ENCODE assay signal across 11 cellular contexts in the genomic region with DNA sequence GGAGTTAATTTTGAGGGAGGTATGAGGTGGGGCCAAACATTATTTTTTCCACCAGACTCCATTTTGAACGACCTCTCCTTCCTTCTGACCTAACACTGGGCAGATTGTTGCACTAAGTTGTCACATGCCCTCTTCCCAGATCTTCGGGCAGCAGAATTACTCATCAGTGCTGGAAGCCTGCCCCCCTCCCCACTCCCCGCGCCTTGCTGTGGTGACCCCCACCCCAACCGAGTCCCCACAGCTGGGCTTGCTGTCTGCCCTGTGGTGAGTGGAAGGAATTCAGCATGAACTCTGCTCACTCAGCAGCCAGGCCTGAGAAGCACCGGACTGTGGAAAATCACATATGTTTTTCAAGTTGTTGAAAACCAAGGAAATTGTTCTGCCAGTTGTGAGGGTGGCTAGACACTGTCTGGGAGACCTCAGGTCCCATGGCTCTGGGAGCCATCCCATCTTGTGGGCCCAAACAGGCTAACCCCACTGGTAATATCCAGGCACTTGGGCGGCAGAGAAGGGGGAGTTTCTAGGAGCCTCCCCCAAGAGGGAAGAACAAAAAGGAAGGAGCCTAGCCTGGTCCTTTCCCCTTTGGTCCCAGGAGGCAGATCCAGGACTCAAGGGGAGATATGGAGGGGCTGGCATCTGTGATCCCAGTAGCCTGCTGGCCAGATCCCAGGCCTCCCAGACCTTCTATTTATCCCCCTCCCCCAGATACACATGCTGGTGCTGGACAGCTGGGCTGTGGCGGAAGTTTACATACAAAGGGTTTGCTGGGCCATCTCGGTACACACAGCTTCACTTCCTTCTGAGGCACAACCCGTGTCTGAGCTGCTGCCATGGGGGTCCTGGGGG. TPM values are rescaled to one million over a fixed set of nuclear protein-coding genes. Genes with fewer than 3 reads are reported as not detected.
A peak's percentile ranks its signal among the peaks of the same experiment; 100 is the strongest.
DNase-seq lines count a peak whose midpoint lies in the region; ATAC-seq and TF ChIP-seq lines count a peak whose summit lies in the region.
"Had no signal": no experiment of that assay in that cellular context is flagged by ENCODE, and none has a peak within 500 bp of the region (broad histone marks: within the 10 kb centered on the region; RNA-seq: fewer than 3 reads in every experiment).

No MANE protein-coding gene starts in this region.

- ATAC-seq in GM18861 (IDR thresholded peaks at IDR 0.05; ENCODE audit: unreplicated experiment) = no peak

- no peaks in the 10 kb centered on the region for H3K36me3 ChIP-seq in testis (ENCODE audit: low read depth, missing control alignments)

- intact Hi-C loops in testis (cut with DNase I; ENCODE audit: low total_unique reads) = no loop called here

- peaks cover 10% of the 10 kb centered on the region for H3K4me1 ChIP-seq in testis

- H3K9me3 ChIP-seq in testis = no peaks in the 10 kb centered on the region

- H3K4me3 ChIP-seq in testis = no peak overlapping the region

- no peak for TF ChIP-seq POLR2A in testis (IDR thresholded peaks at IDR 0.05)

- H3K27ac ChIP-seq in testis = peak overlapping the region; percentile 59 to 65

- 50 to 62% methylated on average over 7 to 10 of the region's 10 CpGs for WGBS in testis, 2 donors

- no peak for TF ChIP-seq CTCF in testis (IDR thresholded peaks at IDR 0.05)

- H3K27me3 ChIP-seq in testis = no peaks in the 10 kb centered on the region

- DNase-seq in HCEC 1CT = peak; percentile 47
- DNase-seq in astrocyte of the hippocampus (ENCODE audit: low read depth, low spot score) = peak; percentile 89
- DNase-seq in kidney tubule cell (ENCODE audit: low spot score) = peak; percentile 81
- DNase-seq in testis = no peak
- DNase-seq in NCI-H2227 (lab: John Stamatoyannopoulos, UW; ENCODE audit: unreplicated experiment) = no peak
- no peak for DNase-seq in amniotic stem cell (lab: John Stamatoyannopoulos, UW)
- no peak for DNase-seq in NCI-H446 treated with DMSO at 0.1 percent for 48 hours (lab: John Stamatoyannopoulos, UW)
- DNase-seq: activated CD4-positive, CD25-positive, alpha-beta regulatory T cell treated with anti-CD3 and anti-CD28 coated beads, Interleukin-2, amount 50 U/mL, for 72 hours; dermis blood vessel endothelial cell; NCI-H2081 treated with DMSO at 0.1 percent for 48 hours had no signal

RNA-seq across cellular contexts. Expression of a gene that starts 3.5 kb away (rescaled TPM):
- 100 to 1,000 TPM in 1 of 2 donors, 10 to 100 TPM in 1; 74.5 to 102 TPM for total RNA-seq in testis
- 168 TPM for polyA plus RNA-seq in testis (ENCODE audit: insufficient read depth, low read depth, low replicate concordance)

RNA-seq across cellular contexts. Expression of a gene that starts 18.4 kb away (rescaled TPM):
- 10 to 100 TPM; 43.4 to 63.7 TPM for total RNA-seq in testis
- polyA plus RNA-seq in testis (ENCODE audit: insufficient read depth, low read depth, low replicate concordance) = 11.7 TPM

RNA-seq across cellular contexts. Expression of a gene that starts 22.7 kb away (rescaled TPM):
- total RNA-seq in testis = 10 to 100 TPM; 59.4 to 61.9 TPM
- polyA plus RNA-seq in testis (ENCODE audit: insufficient read depth, low read depth, low replicate concordance) = 117 TPM

RNA-seq across cellular contexts. Expression of a gene that starts 35.3 kb away (rescaled TPM):
- total RNA-seq in testis = 100 to 1,000 TPM in 1 of 2 donors, 10 to 100 TPM in 1; 85.1 to 139 TPM
- 298 TPM for polyA plus RNA-seq in testis (ENCODE audit: insufficient read depth, low read depth, low replicate concordance)

RNA-seq across cellular contexts. Expression of a gene that starts 40.5 kb away (rescaled TPM):
- total RNA-seq in testis = 1 to 10 TPM; 1.5 to 1.7 TPM
- polyA plus RNA-seq in testis (ENCODE audit: insufficient read depth, low read depth, low replicate concordance) = not detected
- total RNA-seq: dermis blood vessel endothelial cell had no signal

Comparison
In these comparisons a context has a peak if more than half of its experiments do, and no peak if none do; other contexts are left out.
1. DNase-seq: peak in HCEC 1CT (single experiment), astrocyte of the hippocampus (single experiment) and kidney tubule cell (single experiment); none in testis (single experiment), NCI-H2227 (single experiment), amniotic stem cell (single experiment) and NCI-H446 treated with DMSO at 0.1 percent for 48 hours (single experiment).